Comparison of ENCODE assay signal across 25 cellular contexts in the genomic region with DNA sequence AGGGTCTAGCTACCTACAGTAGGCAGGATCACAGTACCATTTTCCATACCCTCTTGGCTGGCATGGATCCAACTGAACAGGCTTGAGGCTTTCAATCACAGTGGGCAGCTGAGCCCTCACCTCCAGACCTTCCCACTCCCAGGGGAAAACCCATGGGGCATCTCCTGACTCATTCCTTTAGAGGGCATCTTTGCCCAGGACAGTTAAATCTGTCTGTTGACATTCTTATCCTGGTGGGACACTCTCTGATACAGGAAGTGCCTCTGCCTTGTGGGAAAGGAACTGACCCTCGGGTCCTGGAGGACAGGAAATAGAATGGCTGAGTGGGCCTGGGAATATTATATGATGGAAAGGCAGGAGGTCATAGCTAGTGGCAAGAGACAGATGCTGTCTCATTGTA. TPM values are rescaled to one million over a fixed set of nuclear protein-coding genes. Genes with fewer than 3 reads are reported as not detected.
DNase-seq lines count a peak whose midpoint lies in the region; FAIRE-seq and TF ChIP-seq lines count a peak whose summit lies in the region.
"Had no signal": no experiment of that assay in that cellular context is flagged by ENCODE, and none has a peak within 500 bp of the region (broad histone marks: within the 10 kb centered on the region; RNA-seq: fewer than 3 reads in every experiment).

No MANE protein-coding gene starts in this region.

- no peak for TF ChIP-seq CTCF in Peyer's patch (IDR thresholded peaks at IDR 0.05)

- H3K27ac ChIP-seq in Peyer's patch: no peak overlapping the region
- H3K27ac ChIP-seq: BLaER1 treated with 17β-estradiol and CSF1 and Interleukin-3, amounts not matched to agents 10 nM and 100 nM; transverse colon; VCaP had no signal

- peaks cover 0 to 4% (median 0%) of the 10 kb centered on the region in 4 donors for H3K4me1 ChIP-seq in Peyer's patch

- H3K9me3 ChIP-seq in Peyer's patch: no peaks in the 10 kb centered on the region
- H3K9me3 ChIP-seq: BLaER1 treated with 17β-estradiol and CSF1 and Interleukin-3, amounts not matched to agents 10 nM and 100 nM; gastrocnemius medialis; stomach; transverse colon had no signal

- no peak overlapping the region for H3K4me3 ChIP-seq in Peyer's patch
- H3K4me3 ChIP-seq: BLaER1 treated with 17β-estradiol and CSF1 and Interleukin-3, amounts not matched to agents 10 nM and 100 nM; gastrocnemius medialis; stomach; transverse colon had no signal

- H3K36me3 ChIP-seq in Peyer's patch: no peaks in the 10 kb centered on the region
- H3K36me3 ChIP-seq: BLaER1 treated with 17β-estradiol and CSF1 and Interleukin-3, amounts not matched to agents 10 nM and 100 nM; gastrocnemius medialis; stomach; transverse colon had no signal

- DNase-seq in A172 (ENCODE audit: low spot score) (peak; percentile 91), H54 (ENCODE audit: insufficient read length, low spot score) (peak; percentile 42), RPMI7951 (ENCODE audit: low read depth) (peak; percentile 38), lung microvascular endothelial cell (ENCODE audit: low read depth in 2 of 2) (peak; percentile 11 to 54), DMS79 (lab: John Stamatoyannopoulos, UW) (no peak), NCI-H446 (lab: John Stamatoyannopoulos, UW) (no peak), Peyer's patch (no peak), D341Med (ENCODE audit: low spot score) (no peak)
- DNase-seq: activated CD4-positive, alpha-beta T cell treated with anti-CD3 and anti-CD28 coated beads, Interleukin-2, amount 10 ng/mL, durations not matched to agents 7 days and 5 days; Calu3; gastrocnemius medialis; GF-D8; H9; islet precursor cell; mammary epithelial cell; NCI-H1105; NCI-H2029 treated with DMSO at 0.1 percent for 48 hours; retina; stimulated activated CD4-positive, alpha-beta T cell treated with anti-CD3 and anti-CD28 coated beads, Interleukin-12 subunit alpha, Interleukin-12 subunit beta, amount 100 ng/mL, for 4 hours; stomach; transverse colon had no signal

- no peaks in the 10 kb centered on the region for H3K27me3 ChIP-seq in Peyer's patch
- H3K27me3 ChIP-seq: BLaER1 treated with 17β-estradiol and CSF1 and Interleukin-3, amounts not matched to agents 10 nM and 100 nM; gastrocnemius medialis; stomach; transverse colon had no signal

- TF ChIP-seq POLR2A in H54 (IDR thresholded peaks at IDR 0.05; ENCODE audit: low read depth, low read length): no peak
- no peak for TF ChIP-seq POLR2A in Peyer's patch (IDR thresholded peaks at IDR 0.05)

- FAIRE-seq in H54 (lab: Jason Lieb, UNC): no peak
- FAIRE-seq: astrocyte had no signal

RNA-seq across cellular contexts. Expression of gene EPB41L1, which starts 10.2 kb away (rescaled TPM):
- 32.2 and 43.2 TPM in 2 replicates for total RNA-seq in A172 (2014; rRNA removed; shearing (Covaris generic))
- total RNA-seq in RPMI7951 (2014; rRNA removed; shearing (Covaris generic)): 5.6 and 8.8 TPM in 2 replicates
- total RNA-seq in lung microvascular endothelial cell (5.4 and 14.3 TPM in 2 replicates), Peyer's patch (100 to 1,000 TPM in 1 of 4 donors, 10 to 100 TPM in 3; 23.1 to 104 (median 57.2) TPM)
- total RNA-seq: T-helper 2 cell treated with Interferon-gamma antibody and Interleukin-4, amounts not matched to agents 100 ng/mL and 5 ng/mL, for 36 hours had no signal

Comparison
In these comparisons a context has a peak if more than half of its experiments do, and no peak if none do; other contexts are left out.
1. DNase-seq: peak in A172 (single experiment), H54 (single experiment), RPMI7951 (single experiment) and lung microvascular endothelial cell (2 of 2); none in DMS79 (single experiment), NCI-H446 (0 of 2), Peyer's patch (0 of 3) and D341Med (single experiment).